Comparison of ENCODE assay signal across 8 cellular contexts in the genomic region with DNA sequence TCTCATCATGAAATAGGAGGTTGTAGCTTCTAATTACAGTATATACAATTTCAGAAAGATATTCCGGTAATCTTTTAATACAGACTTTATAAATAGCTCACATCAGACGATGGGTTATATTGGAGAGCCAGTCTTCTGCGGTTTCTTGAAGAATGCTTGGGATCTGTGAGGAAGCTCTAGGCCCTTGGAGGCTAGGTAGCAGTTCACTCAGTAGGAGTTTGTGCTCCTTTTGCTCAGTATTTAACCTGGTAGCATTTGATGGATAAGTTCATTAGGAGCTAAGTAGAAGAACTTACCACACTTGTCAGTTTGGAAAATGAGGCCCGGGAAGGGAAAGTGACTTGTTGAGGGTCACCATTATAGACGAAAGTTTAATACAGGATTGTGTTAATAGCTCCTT. TPM values are rescaled to one million over a fixed set of nuclear protein-coding genes. Genes with fewer than 3 reads are reported as not detected.
A peak's percentile ranks its signal among the peaks of the same experiment; 100 is the strongest.
DNase-seq lines count a peak whose midpoint lies in the region; ATAC-seq and TF ChIP-seq lines count a peak whose summit lies in the region.

No MANE protein-coding gene starts in this region.

- no peaks in the 10 kb centered on the region for H3K27me3 ChIP-seq in skeletal muscle tissue (ENCODE audit: control insufficient read depth in 3 of 3, insufficient read depth in 3 of 3, low read length in 3 of 3)

- H3K4me1 ChIP-seq in skeletal muscle tissue (ENCODE audit: control insufficient read depth in 3 of 3, insufficient read depth in 3 of 3, low read length in 3 of 3), result peaks cover 26 to 42% (median 36%) of the 10 kb centered on the region in 3 donors

- H3K27ac Mint-ChIP-seq in HFFc6, result peak overlapping the region; percentile 93
- no peak overlapping the region for H3K27ac Mint-ChIP-seq in activated T-helper 17 cell treated with anti-CD3 and anti-CD28 coated beads, Interleukin-2, amount 50 U/mL, for 72 hours

- peak overlapping the region; percentile 95 for H3K4me3 Mint-ChIP-seq in HFFc6
- H3K4me3 Mint-ChIP-seq in activated T-helper 17 cell treated with anti-CD3 and anti-CD28 coated beads, Interleukin-2, amount 50 U/mL, for 72 hours, result peak overlapping the region; percentile 72

- H3K36me3 ChIP-seq in skeletal muscle tissue (ENCODE audit: control insufficient read depth in 3 of 3, insufficient read depth in 3 of 3, low read length in 3 of 3), result no peaks in the 10 kb centered on the region

- peaks cover 4% of the 10 kb centered on the region; the same call in 1 of the 2 replicates for H3K27me3 Mint-ChIP-seq in HFFc6 (ENCODE audit: insufficient read depth)
- H3K27me3 Mint-ChIP-seq in activated T-helper 17 cell treated with anti-CD3 and anti-CD28 coated beads, Interleukin-2, amount 50 U/mL, for 72 hours, result no peaks in the 10 kb centered on the region

- TF ChIP-seq CTCF in HFFc6 (IDR thresholded peaks at IDR 0.05), result no peak
- TF ChIP-seq CTCF in omental fat pad (IDR thresholded peaks at IDR 0.05), result no peak

- peak overlapping the region; percentile 34 to 93 (median 87) for H3K9ac ChIP-seq in skeletal muscle tissue (ENCODE audit: low read depth in 1 of 3, low read length in 3 of 3)

- H3K9me3 Mint-ChIP-seq in HFFc6, result no peaks in the 10 kb centered on the region
- no peaks in the 10 kb centered on the region for H3K9me3 Mint-ChIP-seq in activated T-helper 17 cell treated with anti-CD3 and anti-CD28 coated beads, Interleukin-2, amount 50 U/mL, for 72 hours

- peak overlapping the region; percentile 98 for H3K27ac ChIP-seq in skeletal muscle tissue (ENCODE audit: low read depth, low read length)

- peaks cover 32% of the 10 kb centered on the region for H3K36me3 Mint-ChIP-seq in HFFc6 (ENCODE audit: low read depth)
- H3K36me3 Mint-ChIP-seq in activated T-helper 17 cell treated with anti-CD3 and anti-CD28 coated beads, Interleukin-2, amount 50 U/mL, for 72 hours (ENCODE audit: low read depth), result peaks cover 6% of the 10 kb centered on the region

- no peaks in the 10 kb centered on the region for H3K9me3 ChIP-seq in skeletal muscle tissue (ENCODE audit: control insufficient read depth in 3 of 3, low read length in 3 of 3)

- H3K4me1 Mint-ChIP-seq in HFFc6 (ENCODE audit: low read depth), result peaks cover 68% of the 10 kb centered on the region
- peaks cover 8% of the 10 kb centered on the region for H3K4me1 Mint-ChIP-seq in activated T-helper 17 cell treated with anti-CD3 and anti-CD28 coated beads, Interleukin-2, amount 50 U/mL, for 72 hours

- no peak for ATAC-seq in activated T-helper 17 cell treated with anti-CD3 and anti-CD28 coated beads, Interleukin-2, amount 50 U/mL, for 72 hours (replicated peaks)
- ATAC-seq in GM19351 (IDR thresholded peaks at IDR 0.05; ENCODE audit: unreplicated experiment) (no peak), omental fat pad (ENCODE audit: low FRiP score) (no peak)

- H3K4me3 ChIP-seq in skeletal muscle tissue (ENCODE audit: low read length in 3 of 3), result peak overlapping the region; percentile 15 to 78 (median 24)

- DNase-seq in HFFc6 (peak; percentile 31), hepatic stellate cell (ENCODE audit: low spot score) (peak; percentile 54), NOMO-1 treated with DMSO at 0.1 percent for 48 hours (lab: John Stamatoyannopoulos, UW; ENCODE audit: unreplicated experiment) (no peak), omental fat pad (ENCODE audit: low spot score) (no peak), NCI-H446 treated with DMSO at 0.1 percent for 48 hours (lab: John Stamatoyannopoulos, UW) (no peak)

RNA-seq across cellular contexts. Expression of a gene that starts 2.8 kb away (rescaled TPM):
- total RNA-seq in HFFc6 (2021; fragmentation: NEBNext Ultra II Directional; extraction: Animal tissue kit (Norgen Biotek cat#: 25700)), result 100 to 1,000 TPM; 133 to 192 (median 155) TPM
- 10 to 100 TPM; 17.6 to 17.9 TPM for total RNA-seq in activated T-helper 17 cell treated with anti-CD3 and anti-CD28 coated beads, Interleukin-2, amount 50 U/mL, for 72 hours
- total RNA-seq in skeletal muscle tissue, result 140 TPM
- total RNA-seq in omental fat pad, result 100 to 1,000 TPM; 114 to 217 (median 164) TPM

Comparison
In these comparisons a context has a peak if more than half of its experiments do, and no peak if none do; other contexts are left out.
1. DNase-seq: peak in HFFc6 (single experiment) and hepatic stellate cell (single experiment); none in NOMO-1 treated with DMSO at 0.1 percent for 48 hours (single experiment), omental fat pad (single experiment) and NCI-H446 treated with DMSO at 0.1 percent for 48 hours (single experiment).